ENCODE assay signal across 20 cellular contexts in genomic region chr2:32274289-32274688, GRCh38. TPM values are rescaled to one million over a fixed set of nuclear protein-coding genes. Genes with fewer than 3 reads are reported as not detected.
DNase-seq lines count a peak whose midpoint lies in the region; ATAC-seq, FAIRE-seq and TF ChIP-seq lines count a peak whose summit lies in the region.
"Had no signal": no experiment of that assay in that cellular context is flagged by ENCODE, and none has a peak within 500 bp of the region (broad histone marks: within the 10 kb centered on the region; RNA-seq: fewer than 3 reads in every experiment).

No MANE protein-coding gene starts in this region.

- no peak for TF ChIP-seq RAD21 in GM12878 (IDR thresholded peaks at IDR 0.05; ENCODE audit: insufficient read depth, low read depth, low read length)

- H3K9ac ChIP-seq in GM12878 (ENCODE audit: control insufficient read depth, insufficient read depth, low read length): no peak overlapping the region
- H3K9ac ChIP-seq: BLaER1 had no signal

- H3K27me3 ChIP-seq in ACC112 (ENCODE audit: insufficient read depth, low read length) (no peaks in the 10 kb centered on the region), GM12878 (replicated peaks in 1 of 2; ENCODE audit: control insufficient read depth in 2 of 2, insufficient read depth in 2 of 2, low read length in 1 of 2) (no peaks in the 10 kb centered on the region), brain microvascular endothelial cell (replicated peaks) (no peaks in the 10 kb centered on the region), stomach (peaks cover 0 to 3% (median 0%) of the 10 kb centered on the region in 3 donors), H7 (ENCODE audit: control insufficient read depth, insufficient read depth, low read length) (no peaks in the 10 kb centered on the region)
- H3K27me3 ChIP-seq: BLaER1 had no signal

- no TSS peak for BruUV-seq in GM12878 (replicated peaks; lab: Mats Ljungman, UMichigan)

- TF ChIP-seq EP300 in GM12878 (IDR thresholded peaks at IDR 0.05; ENCODE audit: borderline replicate concordance in 1 of 2, control insufficient read depth in 1 of 2, low read depth in 2 of 2, low read length in 2 of 2) (no peak), stomach (IDR thresholded peaks at IDR 0.05) (no peak)

- H3K4me2 ChIP-seq in GM12878 (ENCODE audit: control insufficient read depth, insufficient read depth): no peak overlapping the region
- H3K4me2 ChIP-seq: BLaER1 had no signal

- TF ChIP-seq CTCF in GM12878 (IDR thresholded peaks at IDR 0.05 in 2 of 3, conservative IDR thresholded peaks at IDR 0.05 in 1 of 3; ENCODE audit: control insufficient read depth in 2 of 3, extremely low read depth in 1 of 3, insufficient read depth in 1 of 3, low read depth in 3 of 3, low read length in 3 of 3): no peak
- no peak for TF ChIP-seq CTCF in brain microvascular endothelial cell (IDR thresholded peaks at IDR 0.05; ENCODE audit: low read depth, low read length, missing control alignments)
- no peak for TF ChIP-seq CTCF in stomach (IDR thresholded peaks at IDR 0.05)

- no peak for DNase-seq in HEK293T (ENCODE audit: extremely low spot score)
- no peak for DNase-seq in GM12878 (ENCODE audit: low read depth, low spot score)
- peak; percentile 98 for DNase-seq in foreskin melanocyte
- no peak for DNase-seq in brain microvascular endothelial cell
- no peak for DNase-seq in stomach
- no peak for DNase-seq in H7
- DNase-seq: CD8-positive, alpha-beta T cell; DMS79 treated with DMSO at 0.1 percent for 48 hours; NCI-H1417 treated with DMSO at 0.1 percent for 48 hours; NCI-H1930; NCI-H2171; NCI-H526 had no signal

- H3K27ac ChIP-seq in ACC112 (ENCODE audit: low read depth, low read length) (no peak overlapping the region), GM12878 (ENCODE audit: control insufficient read depth, insufficient read depth) (no peak overlapping the region), brain microvascular endothelial cell (no peak overlapping the region), stomach (no peak overlapping the region)
- H3K27ac ChIP-seq: BLaER1 had no signal

- no peaks in the 10 kb centered on the region for H4K20me1 ChIP-seq in GM12878 (ENCODE audit: control insufficient read depth, insufficient read depth)
- H4K20me1 ChIP-seq: BLaER1 had no signal

- SMC1A ChIA-PET in GM12878 (lab: Charles Lee; ENCODE audit: uncharacterized antibody, unreplicated experiment): interaction anchor here (1.2 kb wide), 1 partner anchor 9 kb away, joined by 5 read pairs; the partner anchor contains the start of gene NLRC4

- intact Hi-C loops in GM12878 (cut with micrococcal nuclease; ENCODE audit: unreplicated experiment): no loop called here
- intact Hi-C loops in stomach (cut with DNase I; ENCODE audit: low total_unique reads): no loop called here

- CTCF ChIA-PET in HEK293T (lab: Yijun Ruan, JAX): interaction anchor here (0.6 kb wide), 1 partner anchor 8 kb away, joined by 5 read pairs; no protein-coding TSS in a partner anchor
- CTCF ChIA-PET in GM12878 (lab: Yijun Ruan, JAX): no interaction called here

- no peaks in the 10 kb centered on the region for H3K36me3 ChIP-seq in ACC112 (ENCODE audit: insufficient read depth, low read length)
- H3K36me3 ChIP-seq in GM12878 (ENCODE audit: control insufficient read depth in 2 of 2, insufficient read depth in 2 of 2, low read length in 1 of 2): no peaks in the 10 kb centered on the region
- no peaks in the 10 kb centered on the region for H3K36me3 ChIP-seq in brain microvascular endothelial cell (replicated peaks)
- no peaks in the 10 kb centered on the region for H3K36me3 ChIP-seq in stomach
- H3K36me3 ChIP-seq in H7 (replicated peaks; ENCODE audit: control insufficient read depth, insufficient read depth, low read length): no peaks in the 10 kb centered on the region
- H3K36me3 ChIP-seq: BLaER1 had no signal

- TF ChIP-seq POLR2A in GM12878 (IDR thresholded peaks at IDR 0.05; ENCODE audit: low read depth, low read length): no peak
- TF ChIP-seq POLR2A in stomach (IDR thresholded peaks at IDR 0.05): no peak

- in situ Hi-C loops in GM12878 (cut with MboI): no loop called here
- in situ Hi-C loops in brain microvascular endothelial cell (cut with HindIII; ENCODE audit: low pct_ligation_motif_present, low sequenced_read_pairs): no loop called here

- H3K4me3 ChIP-seq in ACC112 (ENCODE audit: low read depth, low read length): no peak overlapping the region
- no peak overlapping the region for H3K4me3 ChIP-seq in GM12878
- H3K4me3 ChIP-seq in brain microvascular endothelial cell (ENCODE audit: low read depth, low read length): no peak overlapping the region
- no peak overlapping the region for H3K4me3 ChIP-seq in stomach
- H3K4me3 ChIP-seq in H7 (ENCODE audit: insufficient read depth, low read depth, low read length): no peak overlapping the region
- H3K4me3 ChIP-seq: BLaER1 had no signal

- RAD21 ChIA-PET in GM12878 (lab: Charles Lee; ENCODE audit: unreplicated experiment): no interaction called here

- POLR2A ChIA-PET in HEK293T (lab: Yijun Ruan, JAX): no interaction called here
- POLR2A ChIA-PET in GM12878 (lab: Charles Lee): interaction anchor here (0.6 kb wide), 1 partner anchor 20 kb away, joined by 5 read pairs; no protein-coding TSS in a partner anchor

- FAIRE-seq in GM12878 (lab: Jason Lieb, UNC): no peak
- FAIRE-seq: A204.1, D721Med had no signal

- ATAC-seq in GM12878: no peak
- no peak for ATAC-seq in HG03135 (IDR thresholded peaks at IDR 0.05; ENCODE audit: unreplicated experiment)
- ATAC-seq: CD8-positive, alpha-beta T cell; Panc1 had no signal

- 17% methylated on average over 2 of the region's 2 CpGs for WGBS in GM12878 (ENCODE audit: insufficient coverage, insufficient replicate concordance, low lambda C conversion rate, missing lambda C conversion rate)
- 73 to 83% (median 77%) methylated on average over 2 of the region's 2 CpGs for WGBS in stomach, 5 donors

- H3K4me1 ChIP-seq in ACC112 (ENCODE audit: control insufficient read depth, insufficient read depth, low read length, unreplicated experiment) (no peaks in the 10 kb centered on the region), GM12878 (ENCODE audit: control insufficient read depth, insufficient read depth, low read length) (no peaks in the 10 kb centered on the region), stomach (peaks cover 4 to 16% (median 13%) of the 10 kb centered on the region in 4 donors)

- H3K79me2 ChIP-seq in ACC112 (ENCODE audit: control insufficient read depth, insufficient read depth, low read length, unreplicated experiment): peaks cover 15% of the 10 kb centered on the region
- peaks cover 15% of the 10 kb centered on the region for H3K79me2 ChIP-seq in GM12878 (ENCODE audit: control insufficient read depth, insufficient read depth, low read length)

- no peaks in the 10 kb centered on the region; the same call in 2 of the 3 replicates for H3K9me3 ChIP-seq in GM12878 (replicated peaks; ENCODE audit: control insufficient read depth, insufficient read depth, low read length)
- no peaks in the 10 kb centered on the region for H3K9me3 ChIP-seq in stomach
- H3K9me3 ChIP-seq: BLaER1 had no signal

- H2AFZ ChIP-seq in ACC112 (ENCODE audit: low read length, unreplicated experiment) (peak overlapping the region; percentile 50), GM12878 (ENCODE audit: control insufficient read depth, low read depth, low read length) (peak overlapping the region; percentile 3)

TF ChIP-seq in GM12878, 131 proteins besides CTCF, POLR2A, EP300 and RAD21 (continues in another document):
- TF ChIP-seq POLR2AphosphoS2 (IDR thresholded peaks at IDR 0.05; ENCODE audit: low read depth, low read length): no peak

RNA-seq across cellular contexts. Expression of gene YIPF4, which starts 3.4 kb away (rescaled TPM):
- 33.2 and 38.3 TPM in 2 replicates for total RNA-seq in GM12878 (2013; cell fraction: nucleolus; rRNA removed)
- total RNA-seq in GM12878 (2014; rRNA removed) (7.7 and 10.8 TPM in 2 replicates), GM12878 (2014; rRNA removed; fragmentation: Illumina TruSeq; extraction: Trizol) (10.4 and 13.9 TPM in 2 replicates), GM12878 (2021) (28.1 and 31.4 TPM in 2 replicates), stomach (10 to 100 TPM in 3 of 5 donors, 1 to 10 TPM in 2; 5.3 to 68.3 (median 13.3) TPM)
- polyA plus RNA-seq in GM12878 (2011; ENCODE audit: low read depth): 12.9 TPM
- polyA plus RNA-seq in GM12878 (2011; rRNA removed) (16.4 and 34.6 TPM in 2 replicates), GM12878 (2014; fragmentation: Illumina TruSeq; extraction: Trizol) (10.8 and 15.0 TPM in 2 replicates), GM12878 (2014; fragmentation: Nextera tagmentation; extraction: Ambion mirVana) (10 to 100 TPM in 1 of 2 experiments, 1 to 10 TPM in 1; 2.8 to 11.4 TPM), GM12878 (2014; rRNA removed) (6.7 and 10.6 TPM in 2 replicates), GM12878 (2016; fragmentation: Nextera tagmentation; extraction: Ambion mirVana) (10 to 100 TPM; 57.0 to 60.4 TPM), stomach (10 to 100 TPM in 1 of 3 donors, 1 to 10 TPM in 2; 6.0 to 14.3 (median 7.0) TPM)
- 2.2 and 3.5 TPM in 2 replicates for polyA plus RNA-seq in GM12878 (2011; cell fraction: cytosol; rRNA removed)
- 2.0 and 3.7 TPM in 2 replicates for polyA plus RNA-seq in GM12878 (2011; cell fraction: nucleus; rRNA removed)
- 16.4 and 17.8 TPM in 2 replicates for polyA plus RNA-seq in GM12878 (2012)
- polyA minus RNA-seq in GM12878 (2011; rRNA and poly(A)+ RNA removed): 2.0 and 4.4 TPM in 2 replicates
- 2.5 and 3.7 TPM in 2 replicates for polyA minus RNA-seq in GM12878 (2011; cell fraction: cytosol; rRNA and poly(A)+ RNA removed)
- 1.8 and 4.0 TPM in 2 replicates for polyA minus RNA-seq in GM12878 (2011; cell fraction: nucleus; rRNA and poly(A)+ RNA removed)
- 7.4 and 18.5 TPM in 2 replicates for total RNA-seq in H7 (2014; rRNA removed; shearing (Covaris generic))

RNA-seq across cellular contexts. Expression of gene NLRC4, which starts 9.6 kb away (rescaled TPM):
- total RNA-seq in GM12878 (2013; cell fraction: nucleolus; rRNA removed): 0.21 and 0.22 TPM in 2 replicates
- total RNA-seq in GM12878 (2014; rRNA removed) (0.33 and 0.45 TPM in 2 replicates), GM12878 (2014; rRNA removed; fragmentation: Illumina TruSeq; extraction: Trizol) (0.51 and 0.58 TPM in 2 replicates), GM12878 (2021) (0.40 and 0.54 TPM in 2 replicates), stomach (1 to 10 TPM in 1 of 5 donors, under 1 TPM in 2, not detected in 2; 0.45 to 1.3 (median 0.92) TPM)
- polyA plus RNA-seq in GM12878 (2011; ENCODE audit: low read depth): 0.43 TPM
- polyA plus RNA-seq in GM12878 (2011; rRNA removed) (0.01 and 0.03 TPM in 2 replicates), GM12878 (2014; fragmentation: Illumina TruSeq; extraction: Trizol) (0.38 and 0.54 TPM in 2 replicates), GM12878 (2014; fragmentation: Nextera tagmentation; extraction: Ambion mirVana) (under 1 TPM; 0.26 to 0.40 TPM), GM12878 (2014; rRNA removed) (0.18 and 0.41 TPM in 2 replicates), GM12878 (2016; fragmentation: Nextera tagmentation; extraction: Ambion mirVana) (under 1 TPM; 0.09 to 0.40 TPM), stomach (1 to 10 TPM in 1 of 3 donors, under 1 TPM in 2; 0.30 to 1.1 (median 0.75) TPM)
- 0.01 TPM in 1 of 2 replicates, not detected in the other for polyA plus RNA-seq in GM12878 (2011; cell fraction: cytosol; rRNA removed)
- not detected in 2 replicates for polyA plus RNA-seq in GM12878 (2011; cell fraction: nucleus; rRNA removed)
- polyA plus RNA-seq in GM12878 (2012): 0.53 and 0.56 TPM in 2 replicates
- polyA minus RNA-seq in GM12878 (2011; rRNA and poly(A)+ RNA removed): not detected in 2 replicates
- polyA minus RNA-seq in GM12878 (2011; cell fraction: cytosol; rRNA and poly(A)+ RNA removed): not detected in 2 replicates
- polyA minus RNA-seq in GM12878 (2011; cell fraction: nucleus; rRNA and poly(A)+ RNA removed): not detected in 2 replicates
- 0.10 TPM in 1 of 2 replicates, not detected in the other for total RNA-seq in H7 (2014; rRNA removed; shearing (Covaris generic))
- total RNA-seq: CD8-positive, alpha-beta T cell; G401; HT-29 had no signal
